Comparison of ENCODE assay signal across 15 cellular contexts in the genomic region with DNA sequence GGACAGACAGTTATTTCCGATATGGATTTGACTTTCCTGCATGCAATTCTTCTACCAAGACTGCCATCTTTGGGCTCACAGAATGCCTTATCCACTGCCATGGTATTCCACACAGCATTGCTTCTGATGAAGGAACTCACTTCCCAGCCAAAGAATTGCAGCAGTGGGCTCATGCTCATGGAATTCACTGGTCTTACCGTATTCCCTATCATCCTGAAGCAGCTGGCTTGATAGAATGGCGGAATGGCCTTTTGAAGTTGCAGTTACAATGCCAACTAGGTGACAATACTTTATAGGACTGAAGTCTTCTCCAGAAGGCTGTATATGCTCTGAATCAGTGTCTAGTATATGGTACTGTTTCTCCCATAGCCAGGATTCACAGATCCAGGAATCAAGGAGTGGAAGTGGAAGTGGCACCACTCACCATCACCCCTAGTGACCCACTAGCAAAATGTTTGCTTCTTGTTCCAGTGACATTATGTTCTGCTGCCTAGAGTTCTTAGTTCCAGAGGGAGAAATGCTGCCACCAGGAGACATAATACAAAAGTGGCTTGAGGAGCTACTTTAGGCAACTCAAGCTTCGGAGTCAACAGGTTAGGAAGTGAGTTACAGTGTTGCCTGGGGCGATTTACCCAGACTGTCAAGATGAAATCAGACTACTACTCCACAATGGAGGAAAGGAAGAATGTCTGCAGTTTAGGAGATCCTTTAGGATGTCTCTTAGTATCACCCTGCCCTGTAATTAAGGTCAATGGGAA.
"Had no signal": no experiment of that assay in that cellular context is flagged by ENCODE, and none has a peak within 500 bp of the region (broad histone marks: within the 10 kb centered on the region; RNA-seq: fewer than 3 reads in every experiment).

No MANE protein-coding gene starts in this region.

- H3K27ac ChIP-seq: brain microvascular endothelial cell, upper lobe of left lung had no signal

- ATAC-seq: activated T-cell treated with anti-CD3 and anti-CD28 coated beads, Interleukin-2, amount 50 U/mL, for 72 hours; effector memory CD8-positive, alpha-beta T cell; sciatic nerve; stimulated activated naive CD8-positive, alpha-beta T cell treated with anti-CD3 and anti-CD28 coated beads, Interleukin-15, amount 100 ng/mL, for 72 hours had no signal

- H3K36me3 ChIP-seq: brain microvascular endothelial cell, upper lobe of left lung had no signal

- H3K27me3 ChIP-seq: brain microvascular endothelial cell, upper lobe of left lung had no signal

- H3K4me3 ChIP-seq: upper lobe of left lung had no signal

- H3K9me3 ChIP-seq: upper lobe of left lung had no signal

- DNase-seq: activated CD4-positive, alpha-beta T cell treated with anti-CD3 and anti-CD28 coated beads, Interleukin-2, amount 10 ng/mL, durations not matched to agents 7 days and 5 days; activated CD8-positive, alpha-beta memory T cell treated with anti-CD3 and anti-CD28 coated beads, Interleukin-2, amount 50 U/mL, for 48 hours; activated gamma-delta T cell treated with Interleukin-2 at 50 U/mL for 16 hours; activated naive CD8-positive, alpha-beta T cell treated with anti-CD3 and anti-CD28 coated beads for 36 hours; activated T-cell treated with anti-CD3 and anti-CD28 coated beads, Interleukin-2, amount 50 U/mL, for 72 hours; brain microvascular endothelial cell; cerebellar nuclear complex; effector memory CD8-positive, alpha-beta T cell; kidney; nephron progenitor cell; occipital lobe; stimulated activated CD4-positive, alpha-beta T cell treated with anti-CD3 and anti-CD28 coated beads, Interleukin-1b, Interleukin-23, amount 100 ng/mL, for 48 hours; stimulated activated naive CD8-positive, alpha-beta T cell treated with anti-CD3 and anti-CD28 coated beads, Interleukin-15, amount 100 ng/mL, for 72 hours had no signal
